1 cellular context compared by ENCODE assay signal in the genomic region with DNA sequence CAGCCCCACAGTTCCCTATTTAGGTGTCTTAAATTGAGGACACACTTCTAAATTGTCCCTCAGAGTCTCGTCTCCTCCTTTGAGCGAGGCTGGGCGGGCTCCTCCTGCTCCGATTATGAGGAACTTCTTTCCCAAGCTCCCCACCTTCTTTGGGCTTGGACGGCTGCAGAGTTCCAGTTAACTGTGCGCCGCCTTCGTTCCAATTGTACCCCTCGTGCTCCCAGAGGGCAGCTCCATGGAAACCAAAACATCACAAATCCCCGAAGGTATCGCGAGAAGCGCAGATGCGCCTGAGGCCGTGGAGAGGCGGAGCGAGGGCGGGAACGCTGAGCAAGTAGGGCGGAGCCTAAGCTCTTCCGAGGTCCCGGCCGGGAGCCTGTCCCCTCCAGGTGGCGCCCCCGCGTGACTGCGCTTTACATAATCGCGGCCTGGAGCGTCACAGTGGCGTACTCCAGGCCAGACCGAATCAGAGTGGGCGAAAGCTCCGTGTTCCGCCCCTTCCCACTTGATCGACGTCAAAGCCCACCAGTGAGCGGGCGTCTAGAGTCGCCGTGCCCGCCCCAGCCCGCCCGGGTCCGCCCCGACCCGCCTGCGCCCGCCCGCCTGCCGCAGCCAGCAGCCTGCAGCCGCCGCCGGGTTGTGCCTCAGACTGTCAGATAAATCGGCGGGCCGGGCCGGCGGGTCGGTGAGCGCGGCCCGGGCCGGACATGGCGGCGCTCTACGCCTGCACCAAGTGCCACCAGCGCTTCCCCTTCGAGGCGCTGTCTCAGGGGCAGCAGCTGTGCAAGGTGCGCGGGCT.
TF ChIP-seq lines count a peak whose summit lies in the region.

A gene (plus strand): TSS at position 588 of the 799 bp plus-strand sequence. CDS start 120 bp downstream, at position 708.

TF ChIP-seq in HepG2, 621 proteins besides CTCF, POLR2A, EP300 and RAD21 (continued from another document and continues in another):
- TF ChIP-seq KDM6A (CRISPR knock-in tag; IDR thresholded peaks at IDR 0.05; ENCODE audit: low read depth) (no peak), IRX3 (CRISPR knock-in tag; IDR thresholded peaks at IDR 0.05; ENCODE audit: borderline replicate concordance, low read depth) (no peak), DR1 (CRISPR knock-in tag; IDR thresholded peaks at IDR 0.05) (peak; percentile 71), ETV5 (CRISPR knock-in tag; IDR thresholded peaks at IDR 0.05; ENCODE audit: borderline replicate concordance) (peak; percentile 24; the same call in 1 of the 2 replicates), RFX1 (IDR thresholded peaks at IDR 0.05) (peak; percentile 77), NFYB (CRISPR knock-in tag; IDR thresholded peaks at IDR 0.05) (peak; percentile 92), GABPB1 (CRISPR knock-in tag; IDR thresholded peaks at IDR 0.05) (peak; percentile 65), DMAP1 (CRISPR knock-in tag; IDR thresholded peaks at IDR 0.05) (peak; percentile 73), ZMYM3 (CRISPR knock-in tag; IDR thresholded peaks at IDR 0.05) (no peak), KLF6 (CRISPR knock-in tag; IDR thresholded peaks at IDR 0.05) (peak; percentile 25; the same call in 1 of the 2 replicates), IKZF4 (CRISPR knock-in tag; IDR thresholded peaks at IDR 0.05; ENCODE audit: borderline replicate concordance, low read depth, not compliant biosample characterization) (peak; percentile 4), ZNF232 (CRISPR knock-in tag; IDR thresholded peaks at IDR 0.05; ENCODE audit: borderline replicate concordance) (peak; percentile 78; the same call in 1 of the 2 replicates), BCL6 (CRISPR knock-in tag; IDR thresholded peaks at IDR 0.05) (peak; percentile 18; the same call in 1 of the 2 replicates), ZMYM2 (CRISPR knock-in tag; IDR thresholded peaks at IDR 0.05) (0 out of 2 replicates have a peak, but pooled peaks have one; percentile 32), SRY (CRISPR knock-in tag; IDR thresholded peaks at IDR 0.05) (0 out of 2 replicates have a peak, but pooled peaks have one; percentile 39), SKI (IDR thresholded peaks at IDR 0.05; ENCODE audit: partially characterized antibody) (peak; percentile 81), ZNF160 (CRISPR knock-in tag; IDR thresholded peaks at IDR 0.05) (peak; percentile 63; the same call in 1 of the 2 replicates), ZNF256 (CRISPR knock-in tag; conservative IDR thresholded peaks at IDR 0.05) (no peak), DNMT1 (CRISPR knock-in tag; IDR thresholded peaks at IDR 0.05) (no peak), ZSCAN22 (CRISPR knock-in tag; IDR thresholded peaks at IDR 0.05) (0 out of 2 replicates have a peak, but pooled peaks have one; percentile 55), GATAD2A (CRISPR knock-in tag; IDR thresholded peaks at IDR 0.05) (peak; percentile 49), ZEB1 (IDR thresholded peaks at IDR 0.05; ENCODE audit: insufficient replicate concordance, low read depth) (no peak), NFE2L1 (CRISPR knock-in tag; IDR thresholded peaks at IDR 0.05; ENCODE audit: borderline replicate concordance) (no peak), ZFAT (CRISPR knock-in tag; conservative IDR thresholded peaks at IDR 0.05) (peak; percentile 47; the same call in 1 of the 2 replicates), FOXC1 (CRISPR knock-in tag; IDR thresholded peaks at IDR 0.05; ENCODE audit: borderline replicate concordance) (0 out of 2 replicates have a peak, but pooled peaks have one; percentile 54), RFX5 (IDR thresholded peaks at IDR 0.05; ENCODE audit: low read depth, low read length) (no peak; the same call in 1 of the 2 replicates), KLF9 (CRISPR knock-in tag; IDR thresholded peaks at IDR 0.05; ENCODE audit: low read depth) (no peak), JUN (CRISPR knock-in tag; IDR thresholded peaks at IDR 0.05) (peak; percentile 57; the same call in 1 of the 2 replicates), ZSCAN9 (CRISPR knock-in tag; IDR thresholded peaks at IDR 0.05; ENCODE audit: borderline replicate concordance) (peak; percentile 69; the same call in 1 of the 2 replicates), CBX2 (IDR thresholded peaks at IDR 0.05; ENCODE audit: low read depth, low read length) (no peak), CBX2 (CRISPR knock-in tag; IDR thresholded peaks at IDR 0.05; ENCODE audit: low read depth) (no peak), ATF7-NPFF (CRISPR knock-in tag; IDR thresholded peaks at IDR 0.05; ENCODE audit: low read depth) (peak; percentile 82; the same call in 1 of the 2 replicates), ZNF138 (CRISPR knock-in tag; IDR thresholded peaks at IDR 0.05; ENCODE audit: low read depth) (0 out of 2 replicates have a peak, but pooled peaks have one; percentile 78), ZNF562 (CRISPR knock-in tag; IDR thresholded peaks at IDR 0.05; ENCODE audit: borderline replicate concordance) (no peak), NR2F1 (CRISPR knock-in tag; IDR thresholded peaks at IDR 0.05) (no peak; a peak in 1 of 4 replicates), FOXA3 (CRISPR knock-in tag; IDR thresholded peaks at IDR 0.05) (peak; percentile 42; the same call in 1 of the 2 replicates), ZNF619 (CRISPR knock-in tag; IDR thresholded peaks at IDR 0.05) (no peak), RBAK (CRISPR knock-in tag; IDR thresholded peaks at IDR 0.05) (no peak), NCOA5 (CRISPR knock-in tag; IDR thresholded peaks at IDR 0.05) (no peak), HNRNPK (IDR thresholded peaks at IDR 0.05; ENCODE audit: low read depth, low read length, poor library complexity, severe bottlenecking) (no peak), NFKB2 (CRISPR knock-in tag; IDR thresholded peaks at IDR 0.05; ENCODE audit: borderline replicate concordance) (0 out of 2 replicates have a peak, but pooled peaks have one; percentile 53), NCOR1 (IDR thresholded peaks at IDR 0.05; ENCODE audit: borderline replicate concordance, low read length) (no peak)
- TF ChIP-seq, protein P1, sequence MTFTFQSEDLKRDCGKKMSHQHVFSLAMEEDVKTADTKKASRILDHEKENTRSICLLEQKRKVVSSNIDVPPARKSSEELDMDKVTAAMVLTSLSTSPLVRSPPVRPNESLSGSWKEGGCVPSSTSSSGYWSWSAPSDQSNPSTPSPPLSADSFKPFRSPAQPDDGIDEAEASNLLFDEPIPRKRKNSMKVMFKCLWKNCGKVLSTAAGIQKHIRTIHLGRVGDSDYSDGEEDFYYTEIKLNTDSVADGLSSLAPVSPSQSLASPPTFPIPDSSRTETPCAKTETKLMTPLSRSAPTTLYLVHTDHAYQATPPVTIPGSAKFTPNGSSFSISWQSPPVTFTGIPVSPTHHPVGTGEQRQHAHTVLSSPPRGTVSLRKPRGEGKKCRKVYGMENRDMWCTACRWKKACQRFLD (CRISPR knock-in tag; IDR thresholded peaks at IDR 0.05; ENCODE audit: borderline replicate concordance) = no peak
- TF ChIP-seq, protein P2, sequence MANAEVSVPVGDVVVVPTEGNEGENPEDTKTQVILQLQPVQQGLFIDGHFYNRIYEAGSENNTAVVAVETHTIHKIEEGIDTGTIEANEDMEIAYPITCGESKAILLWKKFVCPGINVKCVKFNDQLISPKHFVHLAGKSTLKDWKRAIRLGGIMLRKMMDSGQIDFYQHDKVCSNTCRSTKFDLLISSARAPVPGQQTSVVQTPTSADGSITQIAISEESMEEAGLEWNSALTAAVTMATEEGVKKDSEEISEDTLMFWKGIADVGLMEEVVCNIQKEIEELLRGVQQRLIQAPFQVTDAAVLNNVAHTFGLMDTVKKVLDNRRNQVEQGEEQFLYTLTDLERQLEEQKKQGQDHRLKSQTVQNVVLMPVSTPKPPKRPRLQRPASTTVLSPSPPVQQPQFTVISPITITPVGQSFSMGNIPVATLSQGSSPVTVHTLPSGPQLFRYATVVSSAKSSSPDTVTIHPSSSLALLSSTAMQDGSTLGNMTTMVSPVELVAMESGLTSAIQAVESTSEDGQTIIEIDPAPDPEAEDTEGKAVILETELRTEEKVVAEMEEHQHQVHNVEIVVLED (CRISPR knock-in tag; IDR thresholded peaks at IDR 0.05; ENCODE audit: borderline replicate concordance) = peak; percentile 76
- TF ChIP-seq, protein P3, sequence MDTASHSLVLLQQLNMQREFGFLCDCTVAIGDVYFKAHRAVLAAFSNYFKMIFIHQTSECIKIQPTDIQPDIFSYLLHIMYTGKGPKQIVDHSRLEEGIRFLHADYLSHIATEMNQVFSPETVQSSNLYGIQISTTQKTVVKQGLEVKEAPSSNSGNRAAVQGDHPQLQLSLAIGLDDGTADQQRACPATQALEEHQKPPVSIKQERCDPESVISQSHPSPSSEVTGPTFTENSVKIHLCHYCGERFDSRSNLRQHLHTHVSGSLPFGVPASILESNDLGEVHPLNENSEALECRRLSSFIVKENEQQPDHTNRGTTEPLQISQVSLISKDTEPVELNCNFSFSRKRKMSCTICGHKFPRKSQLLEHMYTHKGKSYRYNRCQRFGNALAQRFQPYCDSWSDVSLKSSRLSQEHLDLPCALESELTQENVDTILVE (CRISPR knock-in tag; IDR thresholded peaks at IDR 0.05) = peak; percentile 56; the same call in 1 of the 2 replicates
- TF ChIP-seq, protein P4, sequence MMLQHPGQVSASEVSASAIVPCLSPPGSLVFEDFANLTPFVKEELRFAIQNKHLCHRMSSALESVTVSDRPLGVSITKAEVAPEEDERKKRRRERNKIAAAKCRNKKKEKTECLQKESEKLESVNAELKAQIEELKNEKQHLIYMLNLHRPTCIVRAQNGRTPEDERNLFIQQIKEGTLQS (CRISPR knock-in tag; IDR thresholded peaks at IDR 0.05) = no peak
- TF ChIP-seq, protein P5, sequence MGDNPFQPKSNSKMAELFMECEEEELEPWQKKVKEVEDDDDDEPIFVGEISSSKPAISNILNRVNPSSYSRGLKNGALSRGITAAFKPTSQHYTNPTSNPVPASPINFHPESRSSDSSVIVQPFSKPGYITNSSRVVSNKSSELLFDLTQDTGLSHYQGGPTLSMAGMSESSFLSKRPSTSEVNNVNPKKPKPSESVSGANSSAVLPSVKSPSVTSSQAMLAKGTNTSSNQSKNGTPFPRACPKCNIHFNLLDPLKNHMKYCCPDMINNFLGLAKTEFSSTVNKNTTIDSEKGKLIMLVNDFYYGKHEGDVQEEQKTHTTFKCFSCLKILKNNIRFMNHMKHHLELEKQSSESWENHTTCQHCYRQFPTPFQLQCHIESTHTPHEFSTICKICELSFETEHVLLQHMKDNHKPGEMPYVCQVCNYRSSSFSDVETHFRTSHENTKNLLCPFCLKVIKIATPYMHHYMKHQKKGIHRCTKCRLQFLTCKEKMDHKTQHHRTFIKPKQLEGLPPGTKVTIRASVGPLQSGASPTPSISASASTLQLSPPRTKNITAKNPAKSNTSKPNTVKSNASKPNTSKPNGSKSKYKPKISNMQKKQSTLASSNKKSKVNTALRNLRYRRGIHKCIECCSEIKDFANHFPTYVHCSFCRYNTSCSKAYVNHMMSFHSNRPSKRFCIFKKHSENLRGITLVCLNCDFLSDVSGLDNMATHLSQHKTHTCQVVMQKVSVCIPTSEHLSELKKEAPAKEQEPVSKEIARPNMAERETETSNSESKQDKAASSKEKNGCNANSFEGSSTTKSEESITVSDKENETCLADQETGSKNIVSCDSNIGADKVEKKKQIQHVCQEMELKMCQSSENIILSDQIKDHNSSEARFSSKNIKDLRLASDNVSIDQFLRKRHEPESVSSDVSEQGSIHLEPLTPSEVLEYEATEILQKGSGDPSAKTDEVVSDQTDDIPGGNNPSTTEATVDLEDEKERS (CRISPR knock-in tag; IDR thresholded peaks at IDR 0.05) = no peak
- TF ChIP-seq, protein P6, sequence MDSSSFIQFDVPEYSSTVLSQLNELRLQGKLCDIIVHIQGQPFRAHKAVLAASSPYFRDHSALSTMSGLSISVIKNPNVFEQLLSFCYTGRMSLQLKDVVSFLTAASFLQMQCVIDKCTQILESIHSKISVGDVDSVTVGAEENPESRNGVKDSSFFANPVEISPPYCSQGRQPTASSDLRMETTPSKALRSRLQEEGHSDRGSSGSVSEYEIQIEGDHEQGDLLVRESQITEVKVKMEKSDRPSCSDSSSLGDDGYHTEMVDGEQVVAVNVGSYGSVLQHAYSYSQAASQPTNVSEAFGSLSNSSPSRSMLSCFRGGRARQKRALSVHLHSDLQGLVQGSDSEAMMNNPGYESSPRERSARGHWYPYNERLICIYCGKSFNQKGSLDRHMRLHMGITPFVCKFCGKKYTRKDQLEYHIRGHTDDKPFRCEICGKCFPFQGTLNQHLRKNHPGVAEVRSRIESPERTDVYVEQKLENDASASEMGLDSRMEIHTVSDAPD (CRISPR knock-in tag; IDR thresholded peaks at IDR 0.05) = no peak
- TF ChIP-seq, protein P7, sequence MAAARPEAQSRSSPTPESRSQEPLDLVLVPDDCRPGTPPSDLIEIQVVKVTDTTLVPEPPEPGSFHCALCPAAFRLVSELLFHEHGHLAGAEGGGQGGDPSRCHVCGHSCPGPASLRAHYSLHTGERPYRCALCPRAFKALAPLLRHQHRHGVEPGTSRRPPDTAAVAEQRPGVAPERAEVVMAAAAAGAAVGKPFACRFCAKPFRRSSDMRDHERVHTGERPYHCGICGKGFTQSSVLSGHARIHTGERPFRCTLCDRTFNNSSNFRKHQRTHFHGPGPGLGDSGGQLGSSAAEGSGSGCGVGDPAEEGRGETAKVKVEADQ (CRISPR knock-in tag; IDR thresholded peaks at IDR 0.05; ENCODE audit: borderline replicate concordance) = 0 out of 2 replicates have a peak, but pooled peaks have one; percentile 33
- TF ChIP-seq, protein P8, sequence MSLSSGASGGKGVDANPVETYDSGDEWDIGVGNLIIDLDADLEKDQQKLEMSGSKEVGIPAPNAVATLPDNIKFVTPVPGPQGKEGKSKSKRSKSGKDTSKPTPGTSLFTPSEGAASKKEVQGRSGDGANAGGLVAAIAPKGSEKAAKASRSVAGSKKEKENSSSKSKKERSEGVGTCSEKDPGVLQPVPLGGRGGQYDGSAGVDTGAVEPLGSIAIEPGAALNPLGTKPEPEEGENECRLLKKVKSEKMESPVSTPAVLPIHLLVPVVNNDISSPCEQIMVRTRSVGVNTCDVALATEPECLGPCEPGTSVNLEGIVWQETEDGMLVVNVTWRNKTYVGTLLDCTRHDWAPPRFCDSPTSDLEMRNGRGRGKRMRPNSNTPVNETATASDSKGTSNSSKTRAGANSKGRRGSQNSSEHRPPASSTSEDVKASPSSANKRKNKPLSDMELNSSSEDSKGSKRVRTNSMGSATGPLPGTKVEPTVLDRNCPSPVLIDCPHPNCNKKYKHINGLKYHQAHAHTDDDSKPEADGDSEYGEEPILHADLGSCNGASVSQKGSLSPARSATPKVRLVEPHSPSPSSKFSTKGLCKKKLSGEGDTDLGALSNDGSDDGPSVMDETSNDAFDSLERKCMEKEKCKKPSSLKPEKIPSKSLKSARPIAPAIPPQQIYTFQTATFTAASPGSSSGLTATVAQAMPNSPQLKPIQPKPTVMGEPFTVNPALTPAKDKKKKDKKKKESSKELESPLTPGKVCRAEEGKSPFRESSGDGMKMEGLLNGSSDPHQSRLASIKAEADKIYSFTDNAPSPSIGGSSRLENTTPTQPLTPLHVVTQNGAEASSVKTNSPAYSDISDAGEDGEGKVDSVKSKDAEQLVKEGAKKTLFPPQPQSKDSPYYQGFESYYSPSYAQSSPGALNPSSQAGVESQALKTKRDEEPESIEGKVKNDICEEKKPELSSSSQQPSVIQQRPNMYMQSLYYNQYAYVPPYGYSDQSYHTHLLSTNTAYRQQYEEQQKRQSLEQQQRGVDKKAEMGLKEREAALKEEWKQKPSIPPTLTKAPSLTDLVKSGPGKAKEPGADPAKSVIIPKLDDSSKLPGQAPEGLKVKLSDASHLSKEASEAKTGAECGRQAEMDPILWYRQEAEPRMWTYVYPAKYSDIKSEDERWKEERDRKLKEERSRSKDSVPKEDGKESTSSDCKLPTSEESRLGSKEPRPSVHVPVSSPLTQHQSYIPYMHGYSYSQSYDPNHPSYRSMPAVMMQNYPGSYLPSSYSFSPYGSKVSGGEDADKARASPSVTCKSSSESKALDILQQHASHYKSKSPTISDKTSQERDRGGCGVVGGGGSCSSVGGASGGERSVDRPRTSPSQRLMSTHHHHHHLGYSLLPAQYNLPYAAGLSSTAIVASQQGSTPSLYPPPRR (CRISPR knock-in tag; IDR thresholded peaks at IDR 0.05; ENCODE audit: borderline replicate concordance) = peak; percentile 45; the same call in 1 of the 2 replicates
